ENCODE assay signal across 1 cellular context in genomic region chr16:52577130-52577706, GRCh38.
TF ChIP-seq lines count a peak whose summit lies in the region.

No MANE protein-coding gene starts in this region.

TF ChIP-seq in HepG2, 621 proteins besides CTCF, POLR2A, EP300 and RAD21 (continued from another document):
- TF ChIP-seq, protein P1, sequence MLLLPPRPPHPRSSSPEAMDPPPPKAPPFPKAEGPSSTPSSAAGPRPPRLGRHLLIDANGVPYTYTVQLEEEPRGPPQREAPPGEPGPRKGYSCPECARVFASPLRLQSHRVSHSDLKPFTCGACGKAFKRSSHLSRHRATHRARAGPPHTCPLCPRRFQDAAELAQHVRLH (CRISPR knock-in tag; IDR thresholded peaks at IDR 0.05; ENCODE audit: borderline replicate concordance, low read depth): no peak
- TF ChIP-seq ZNF792 (CRISPR knock-in tag; IDR thresholded peaks at IDR 0.05): no peak
- no peak for TF ChIP-seq HNF4A (CRISPR knock-in tag; IDR thresholded peaks at IDR 0.05)
- no peak for TF ChIP-seq ZNF138 (CRISPR knock-in tag; IDR thresholded peaks at IDR 0.05; ENCODE audit: low read depth)
- TF ChIP-seq CENPX (CRISPR knock-in tag; IDR thresholded peaks at IDR 0.05): no peak
- TF ChIP-seq CBX2 (IDR thresholded peaks at IDR 0.05; ENCODE audit: low read depth, low read length): no peak
- no peak for TF ChIP-seq CBX2 (CRISPR knock-in tag; IDR thresholded peaks at IDR 0.05; ENCODE audit: low read depth)
- TF ChIP-seq, protein P2, sequence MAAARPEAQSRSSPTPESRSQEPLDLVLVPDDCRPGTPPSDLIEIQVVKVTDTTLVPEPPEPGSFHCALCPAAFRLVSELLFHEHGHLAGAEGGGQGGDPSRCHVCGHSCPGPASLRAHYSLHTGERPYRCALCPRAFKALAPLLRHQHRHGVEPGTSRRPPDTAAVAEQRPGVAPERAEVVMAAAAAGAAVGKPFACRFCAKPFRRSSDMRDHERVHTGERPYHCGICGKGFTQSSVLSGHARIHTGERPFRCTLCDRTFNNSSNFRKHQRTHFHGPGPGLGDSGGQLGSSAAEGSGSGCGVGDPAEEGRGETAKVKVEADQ (CRISPR knock-in tag; IDR thresholded peaks at IDR 0.05; ENCODE audit: borderline replicate concordance): no peak
- TF ChIP-seq ZNF652 (CRISPR knock-in tag; IDR thresholded peaks at IDR 0.05; ENCODE audit: borderline replicate concordance, low read depth): no peak
- TF ChIP-seq SAP130 (CRISPR knock-in tag; IDR thresholded peaks at IDR 0.05; ENCODE audit: low read depth): no peak
- TF ChIP-seq, protein P3, sequence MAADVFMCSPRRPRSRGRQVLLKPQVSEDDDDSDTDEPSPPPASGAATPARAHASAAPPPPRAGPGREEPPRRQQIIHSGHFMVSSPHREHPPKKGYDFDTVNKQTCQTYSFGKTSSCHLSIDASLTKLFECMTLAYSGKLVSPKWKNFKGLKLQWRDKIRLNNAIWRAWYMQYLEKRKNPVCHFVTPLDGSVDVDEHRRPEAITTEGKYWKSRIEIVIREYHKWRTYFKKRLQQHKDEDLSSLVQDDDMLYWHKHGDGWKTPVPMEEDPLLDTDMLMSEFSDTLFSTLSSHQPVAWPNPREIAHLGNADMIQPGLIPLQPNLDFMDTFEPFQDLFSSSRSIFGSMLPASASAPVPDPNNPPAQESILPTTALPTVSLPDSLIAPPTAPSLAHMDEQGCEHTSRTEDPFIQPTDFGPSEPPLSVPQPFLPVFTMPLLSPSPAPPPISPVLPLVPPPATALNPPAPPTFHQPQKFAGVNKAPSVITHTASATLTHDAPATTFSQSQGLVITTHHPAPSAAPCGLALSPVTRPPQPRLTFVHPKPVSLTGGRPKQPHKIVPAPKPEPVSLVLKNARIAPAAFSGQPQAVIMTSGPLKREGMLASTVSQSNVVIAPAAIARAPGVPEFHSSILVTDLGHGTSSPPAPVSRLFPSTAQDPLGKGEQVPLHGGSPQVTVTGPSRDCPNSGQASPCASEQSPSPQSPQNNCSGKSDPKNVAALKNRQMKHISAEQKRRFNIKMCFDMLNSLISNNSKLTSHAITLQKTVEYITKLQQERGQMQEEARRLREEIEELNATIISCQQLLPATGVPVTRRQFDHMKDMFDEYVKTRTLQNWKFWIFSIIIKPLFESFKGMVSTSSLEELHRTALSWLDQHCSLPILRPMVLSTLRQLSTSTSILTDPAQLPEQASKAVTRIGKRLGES (CRISPR knock-in tag; IDR thresholded peaks at IDR 0.05; ENCODE audit: borderline replicate concordance): no peak
- TF ChIP-seq ZNF143 (CRISPR knock-in tag; IDR thresholded peaks at IDR 0.05): no peak
- TF ChIP-seq ZNF44 (CRISPR knock-in tag; IDR thresholded peaks at IDR 0.05): no peak
- TF ChIP-seq KLF16 (CRISPR knock-in tag; IDR thresholded peaks at IDR 0.05): peak in 1 of 2 experiments; percentile 51; a peak in 1 of 4 replicates
- no peak for TF ChIP-seq ZNF496 (CRISPR knock-in tag; IDR thresholded peaks at IDR 0.05; ENCODE audit: insufficient replicate concordance)
- no peak for TF ChIP-seq RELA (CRISPR knock-in tag; IDR thresholded peaks at IDR 0.05)
- no peak for TF ChIP-seq ZMYM2 (CRISPR knock-in tag; IDR thresholded peaks at IDR 0.05)
- TF ChIP-seq ZNF891 (CRISPR knock-in tag; IDR thresholded peaks at IDR 0.05): no peak
- no peak for TF ChIP-seq HNRNPK (IDR thresholded peaks at IDR 0.05; ENCODE audit: low read depth, low read length, poor library complexity, severe bottlenecking)
- TF ChIP-seq HOXA9 (CRISPR knock-in tag; IDR thresholded peaks at IDR 0.05; ENCODE audit: borderline replicate concordance): no peak
- TF ChIP-seq BHLHE40 (IDR thresholded peaks at IDR 0.05; ENCODE audit: low read length): no peak
- TF ChIP-seq SKI (IDR thresholded peaks at IDR 0.05; ENCODE audit: partially characterized antibody): no peak
- no peak for TF ChIP-seq SP140L (CRISPR knock-in tag; IDR thresholded peaks at IDR 0.05; ENCODE audit: borderline replicate concordance)
- TF ChIP-seq ATF4 (CRISPR knock-in tag; IDR thresholded peaks at IDR 0.05): peak in 1 of 2 experiments; percentile 99; a peak in 2 of 4 replicates
- no peak for TF ChIP-seq GTF2F1 (IDR thresholded peaks at IDR 0.05; ENCODE audit: low read length)
- TF ChIP-seq NCOA2 (CRISPR knock-in tag; IDR thresholded peaks at IDR 0.05): peak; percentile 18; the same call in 1 of the 2 replicates
- TF ChIP-seq MEIS1 (CRISPR knock-in tag; IDR thresholded peaks at IDR 0.05; ENCODE audit: borderline replicate concordance): no peak
- no peak for TF ChIP-seq SMAD9 (CRISPR knock-in tag; IDR thresholded peaks at IDR 0.05)
- no peak for TF ChIP-seq DBP (CRISPR knock-in tag; IDR thresholded peaks at IDR 0.05; ENCODE audit: not compliant biosample characterization)
- no peak for TF ChIP-seq NCOA5 (CRISPR knock-in tag; IDR thresholded peaks at IDR 0.05)
- no peak for TF ChIP-seq HES4 (CRISPR knock-in tag; IDR thresholded peaks at IDR 0.05; ENCODE audit: borderline replicate concordance)
- no peak for TF ChIP-seq ZNF557 (CRISPR knock-in tag; IDR thresholded peaks at IDR 0.05)
- no peak for TF ChIP-seq ZNF24 (IDR thresholded peaks at IDR 0.05)
- TF ChIP-seq POLR2G (IDR thresholded peaks at IDR 0.05; ENCODE audit: low read depth, low read length): no peak
- TF ChIP-seq IKZF1 (IDR thresholded peaks at IDR 0.05): no peak
- TF ChIP-seq ZNF441 (CRISPR knock-in tag; IDR thresholded peaks at IDR 0.05; ENCODE audit: borderline replicate concordance): no peak
- no peak for TF ChIP-seq ZC3H4 (CRISPR knock-in tag; IDR thresholded peaks at IDR 0.05; ENCODE audit: borderline replicate concordance)
- TF ChIP-seq MAFK (conservative IDR thresholded peaks at IDR 0.05 in 1 of 2, IDR thresholded peaks at IDR 0.05 in 1 of 2; ENCODE audit: low read length in 2 of 2): no peak
- TF ChIP-seq ZNF605 (CRISPR knock-in tag; IDR thresholded peaks at IDR 0.05): no peak
- TF ChIP-seq ZNF775 (CRISPR knock-in tag; IDR thresholded peaks at IDR 0.05; ENCODE audit: borderline replicate concordance): no peak
- TF ChIP-seq THYN1 (CRISPR knock-in tag; IDR thresholded peaks at IDR 0.05; ENCODE audit: borderline replicate concordance, low read depth): no peak
- TF ChIP-seq ZSCAN29 (CRISPR knock-in tag; conservative IDR thresholded peaks at IDR 0.05): no peak
- no peak for TF ChIP-seq ZNF235 (CRISPR knock-in tag; IDR thresholded peaks at IDR 0.05; ENCODE audit: borderline replicate concordance)
- TF ChIP-seq RERE (CRISPR knock-in tag; IDR thresholded peaks at IDR 0.05; ENCODE audit: low read depth): no peak
- no peak for TF ChIP-seq HNRNPLL (IDR thresholded peaks at IDR 0.05; ENCODE audit: low read depth, low read length, poor library complexity, severe bottlenecking)
- no peak for TF ChIP-seq ZNF777 (CRISPR knock-in tag; IDR thresholded peaks at IDR 0.05)
- TF ChIP-seq MXD4 (CRISPR knock-in tag; IDR thresholded peaks at IDR 0.05): no peak
- TF ChIP-seq ZNF296 (CRISPR knock-in tag; conservative IDR thresholded peaks at IDR 0.05): no peak
